ENCODE assay signal across 1 cellular context in genomic region chr11:66222358-66223149, GRCh38.
TF ChIP-seq lines count a peak whose summit lies in the region.

No MANE protein-coding gene starts in this region.

TF ChIP-seq in liver, 16 proteins besides CTCF, POLR2A, EP300 and RAD21 (continued from another document):
- TF ChIP-seq YY1 (IDR thresholded peaks at IDR 0.05), result no peak
- TF ChIP-seq, protein P1, sequence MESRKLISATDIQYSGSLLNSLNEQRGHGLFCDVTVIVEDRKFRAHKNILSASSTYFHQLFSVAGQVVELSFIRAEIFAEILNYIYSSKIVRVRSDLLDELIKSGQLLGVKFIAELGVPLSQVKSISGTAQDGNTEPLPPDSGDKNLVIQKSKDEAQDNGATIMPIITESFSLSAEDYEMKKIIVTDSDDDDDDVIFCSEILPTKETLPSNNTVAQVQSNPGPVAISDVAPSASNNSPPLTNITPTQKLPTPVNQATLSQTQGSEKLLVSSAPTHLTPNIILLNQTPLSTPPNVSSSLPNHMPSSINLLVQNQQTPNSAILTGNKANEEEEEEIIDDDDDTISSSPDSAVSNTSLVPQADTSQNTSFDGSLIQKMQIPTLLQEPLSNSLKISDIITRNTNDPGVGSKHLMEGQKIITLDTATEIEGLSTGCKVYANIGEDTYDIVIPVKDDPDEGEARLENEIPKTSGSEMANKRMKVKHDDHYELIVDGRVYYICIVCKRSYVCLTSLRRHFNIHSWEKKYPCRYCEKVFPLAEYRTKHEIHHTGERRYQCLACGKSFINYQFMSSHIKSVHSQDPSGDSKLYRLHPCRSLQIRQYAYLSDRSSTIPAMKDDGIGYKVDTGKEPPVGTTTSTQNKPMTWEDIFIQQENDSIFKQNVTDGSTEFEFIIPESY (IDR thresholded peaks at IDR 0.05), result no peak
- TF ChIP-seq FOXA2 (IDR thresholded peaks at IDR 0.05), result no peak
- no peak for TF ChIP-seq JUND (IDR thresholded peaks at IDR 0.05)
- peak in 1 of 2 donors; percentile 40 for TF ChIP-seq HNF4A (conservative IDR thresholded peaks at IDR 0.05)
- no peak for TF ChIP-seq GABPA (IDR thresholded peaks at IDR 0.05 in 1 of 2, conservative IDR thresholded peaks at IDR 0.05 in 1 of 2)
